Comparison of ENCODE assay signal across 21 cellular contexts in the genomic region with DNA sequence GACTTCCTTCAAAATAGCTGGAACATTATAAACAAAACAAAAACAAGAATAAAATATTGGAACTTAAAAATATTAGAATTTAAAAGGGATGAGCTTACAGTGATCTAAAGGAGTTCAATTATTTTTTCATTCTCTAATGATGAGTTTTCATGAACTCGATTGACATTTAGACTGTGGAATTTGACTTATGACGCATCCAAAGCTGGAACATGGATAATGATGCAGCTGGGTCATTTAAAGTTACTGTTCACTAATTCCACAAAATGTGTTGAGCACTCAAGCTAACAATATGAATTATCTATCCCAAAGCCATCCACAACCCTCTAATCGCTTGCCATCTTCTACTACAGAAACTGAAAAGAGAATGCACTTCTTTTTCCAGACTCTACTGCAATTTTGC. TPM values are rescaled to one million over a fixed set of nuclear protein-coding genes. Genes with fewer than 3 reads are reported as not detected.
"Had no signal": no experiment of that assay in that cellular context is flagged by ENCODE, and none has a peak within 500 bp of the region (broad histone marks: within the 10 kb centered on the region; RNA-seq: fewer than 3 reads in every experiment).

No MANE protein-coding gene starts in this region.

- H3K4me3 ChIP-seq: K562 had no signal

- H3K27ac ChIP-seq: KMS-11 had no signal

- H3K9me3 ChIP-seq: SK-N-SH had no signal

- H3K4me2 ChIP-seq: KMS-11, SK-N-SH had no signal

- ATAC-seq: K562 had no signal

- DNase-seq: Kasumi-1, MM.1S, NCI-H1092 treated with DMSO at 0.1 percent for 48 hours, NCI-H1436, NCI-H187, NCI-H2029, NCI-H2081 treated with DMSO at 0.1 percent for 48 hours, NCI-H2171, NCI-H226, NCI-H446, NCI-H510A, NCI-H524 treated with DMSO at 0.1 percent for 48 hours, NCI-H69, NCI-H774, Right ventricle myocardium superior, RPMI8226, SK-N-SH had no signal

- FAIRE-seq: K562, RCC 7860 had no signal

- H3K9ac ChIP-seq: KMS-11, SK-N-SH had no signal

RNA-seq across cellular contexts. Expression of gene LIN7A, which starts 42.5 kb away (rescaled TPM):
- total RNA-seq: K562 had no signal
- polyA plus RNA-seq: IgD-negative memory B cell, K562, SK-N-SH had no signal
